ENCODE assay signal across 22 cellular contexts in the genomic region with DNA sequence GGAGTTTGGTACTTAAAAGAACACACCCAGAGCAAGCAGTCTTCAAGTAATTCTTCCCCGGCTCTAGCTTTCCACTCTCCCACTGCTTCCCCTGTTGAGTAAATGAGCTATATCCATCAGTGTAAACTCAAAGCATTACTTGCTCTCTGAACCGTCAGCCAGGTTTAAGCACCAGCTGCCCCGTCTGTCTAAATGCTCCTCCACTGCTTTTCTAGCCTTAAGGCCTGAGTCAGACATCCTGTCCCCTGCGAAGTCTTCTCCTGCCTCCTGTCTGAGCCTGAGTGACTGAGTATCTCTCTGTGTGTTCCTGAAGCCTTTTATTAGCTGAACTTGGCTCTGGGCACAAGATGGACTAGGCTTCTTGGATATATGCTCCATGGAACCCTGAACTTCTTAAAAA.
"Had no signal": no experiment of that assay in that cellular context is flagged by ENCODE, and none has a peak within 500 bp of the region (broad histone marks: within the 10 kb centered on the region; RNA-seq: fewer than 3 reads in every experiment).

No MANE protein-coding gene starts in this region.

- H3K4me3 ChIP-seq: left lung, lung, mucosa of descending colon, ovary, prostate gland, spleen, suprapubic skin, thoracic aorta, tibial artery, upper lobe of right lung had no signal

- H3K36me3 ChIP-seq: left lung, ovary, prostate gland, spleen, suprapubic skin, thoracic aorta, tibial artery, upper lobe of right lung had no signal

- H3K27me3 ChIP-seq: left lung, ovary, suprapubic skin, tibial artery, upper lobe of right lung had no signal

- DNase-seq: hippocampal formation; kidney; left colon; left lung; midbrain; mucosa of descending colon; naive thymus-derived CD4-positive, alpha-beta T cell; ovary; posterior cingulate gyrus; retina; right cardiac atrium; small intestine; spleen; stimulated activated CD4-positive, alpha-beta T cell treated with anti-CD3 and anti-CD28 coated beads, Interleukin-4, amount 100 ng/mL, for 24 hours; stimulated activated naive CD4-positive, alpha-beta T cell; tibial artery; trophoblast cell; upper lobe of right lung had no signal

- H3K9me3 ChIP-seq: left lung, mucosa of descending colon, ovary, prostate gland, spleen, suprapubic skin, thoracic aorta, tibial artery, upper lobe of right lung had no signal

- H3K4me1 ChIP-seq: left lung, prostate gland, spleen, suprapubic skin, tibial artery, upper lobe of right lung had no signal
